Comparison of ENCODE assay signal across 2 cellular contexts in genomic region chr17:35142467-35142796, GRCh38.
TF ChIP-seq lines count a peak whose summit lies in the region.

No MANE protein-coding gene starts in this region.

TF ChIP-seq in A549, 52 proteins besides CTCF, POLR2A, EP300 and RAD21:
- no peak for TF ChIP-seq CEBPB (IDR thresholded peaks at IDR 0.05)
- TF ChIP-seq, protein P1, sequence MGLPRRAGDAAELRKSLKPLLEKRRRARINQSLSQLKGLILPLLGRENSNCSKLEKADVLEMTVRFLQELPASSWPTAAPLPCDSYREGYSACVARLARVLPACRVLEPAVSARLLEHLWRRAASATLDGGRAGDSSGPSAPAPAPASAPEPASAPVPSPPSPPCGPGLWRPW (IDR thresholded peaks at IDR 0.05): no peak
- no peak for TF ChIP-seq HOXB13 (CRISPR knock-in tag; IDR thresholded peaks at IDR 0.05; ENCODE audit: low read depth)
- TF ChIP-seq RFX5 (IDR thresholded peaks at IDR 0.05): no peak
- TF ChIP-seq FOXS1 (CRISPR knock-in tag; IDR thresholded peaks at IDR 0.05): no peak
- TF ChIP-seq SREBF2 (IDR thresholded peaks at IDR 0.05): no peak
- TF ChIP-seq NR3C1 (IDR thresholded peaks at IDR 0.05): no peak
- no peak for TF ChIP-seq HDAC2 (IDR thresholded peaks at IDR 0.05)
- TF ChIP-seq FOSB (CRISPR knock-in tag; IDR thresholded peaks at IDR 0.05): no peak
- TF ChIP-seq, protein P2, sequence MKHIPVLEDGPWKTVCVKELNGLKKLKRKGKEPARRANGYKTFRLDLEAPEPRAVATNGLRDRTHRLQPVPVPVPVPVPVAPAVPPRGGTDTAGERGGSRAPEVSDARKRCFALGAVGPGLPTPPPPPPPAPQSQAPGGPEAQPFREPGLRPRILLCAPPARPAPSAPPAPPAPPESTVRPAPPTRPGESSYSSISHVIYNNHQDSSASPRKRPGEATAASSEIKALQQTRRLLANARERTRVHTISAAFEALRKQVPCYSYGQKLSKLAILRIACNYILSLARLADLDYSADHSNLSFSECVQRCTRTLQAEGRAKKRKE (CRISPR knock-in tag; IDR thresholded peaks at IDR 0.05; ENCODE audit: low read depth): no peak
- TF ChIP-seq E2F6 (IDR thresholded peaks at IDR 0.05; ENCODE audit: borderline replicate concordance, low read depth): no peak

TF ChIP-seq in K562, 482 proteins besides CTCF, POLR2A, EP300 and RAD21:
- TF ChIP-seq, protein P3, sequence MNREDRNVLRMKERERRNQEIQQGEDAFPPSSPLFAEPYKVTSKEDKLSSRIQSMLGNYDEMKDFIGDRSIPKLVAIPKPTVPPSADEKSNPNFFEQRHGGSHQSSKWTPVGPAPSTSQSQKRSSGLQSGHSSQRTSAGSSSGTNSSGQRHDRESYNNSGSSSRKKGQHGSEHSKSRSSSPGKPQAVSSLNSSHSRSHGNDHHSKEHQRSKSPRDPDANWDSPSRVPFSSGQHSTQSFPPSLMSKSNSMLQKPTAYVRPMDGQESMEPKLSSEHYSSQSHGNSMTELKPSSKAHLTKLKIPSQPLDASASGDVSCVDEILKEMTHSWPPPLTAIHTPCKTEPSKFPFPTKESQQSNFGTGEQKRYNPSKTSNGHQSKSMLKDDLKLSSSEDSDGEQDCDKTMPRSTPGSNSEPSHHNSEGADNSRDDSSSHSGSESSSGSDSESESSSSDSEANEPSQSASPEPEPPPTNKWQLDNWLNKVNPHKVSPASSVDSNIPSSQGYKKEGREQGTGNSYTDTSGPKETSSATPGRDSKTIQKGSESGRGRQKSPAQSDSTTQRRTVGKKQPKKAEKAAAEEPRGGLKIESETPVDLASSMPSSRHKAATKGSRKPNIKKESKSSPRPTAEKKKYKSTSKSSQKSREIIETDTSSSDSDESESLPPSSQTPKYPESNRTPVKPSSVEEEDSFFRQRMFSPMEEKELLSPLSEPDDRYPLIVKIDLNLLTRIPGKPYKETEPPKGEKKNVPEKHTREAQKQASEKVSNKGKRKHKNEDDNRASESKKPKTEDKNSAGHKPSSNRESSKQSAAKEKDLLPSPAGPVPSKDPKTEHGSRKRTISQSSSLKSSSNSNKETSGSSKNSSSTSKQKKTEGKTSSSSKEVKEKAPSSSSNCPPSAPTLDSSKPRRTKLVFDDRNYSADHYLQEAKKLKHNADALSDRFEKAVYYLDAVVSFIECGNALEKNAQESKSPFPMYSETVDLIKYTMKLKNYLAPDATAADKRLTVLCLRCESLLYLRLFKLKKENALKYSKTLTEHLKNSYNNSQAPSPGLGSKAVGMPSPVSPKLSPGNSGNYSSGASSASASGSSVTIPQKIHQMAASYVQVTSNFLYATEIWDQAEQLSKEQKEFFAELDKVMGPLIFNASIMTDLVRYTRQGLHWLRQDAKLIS (CRISPR knock-in tag; IDR thresholded peaks at IDR 0.05): no peak
- TF ChIP-seq UBTF (IDR thresholded peaks at IDR 0.05; ENCODE audit: borderline replicate concordance in 1 of 2, low read depth in 2 of 2, low read length in 2 of 2) (no peak), CBFA2T2 (conservative IDR thresholded peaks at IDR 0.05) (no peak), MTA3 (IDR thresholded peaks at IDR 0.05; ENCODE audit: borderline replicate concordance) (0 out of 2 replicates have a peak, but pooled peaks have one; percentile 2), HNRNPLL (IDR thresholded peaks at IDR 0.05; ENCODE audit: low read depth, low read length, poor library complexity, severe bottlenecking) (peak; percentile 5), TBP (optimal IDR thresholded peaks at IDR 0.05; ENCODE audit: low read depth, low read length) (no peak), XRCC4 (IDR thresholded peaks at IDR 0.05; ENCODE audit: extremely low read depth, insufficient read depth, insufficient read length) (no peak), HEY1 (CRISPR knock-in tag; IDR thresholded peaks at IDR 0.05; ENCODE audit: borderline replicate concordance) (no peak), ZNF77 (CRISPR knock-in tag; IDR thresholded peaks at IDR 0.05) (no peak), ATF1 (CRISPR knock-in tag; IDR thresholded peaks at IDR 0.05) (no peak), ATF1 (tag; IDR thresholded peaks at IDR 0.05) (0 out of 2 replicates have a peak, but pooled peaks have one; percentile 0), ZNF324 (CRISPR knock-in tag; IDR thresholded peaks at IDR 0.05) (no peak), NRF1 (conservative IDR thresholded peaks at IDR 0.05 in 1 of 2, IDR thresholded peaks at IDR 0.05 in 1 of 2) (0 out of 4 replicates have a peak, but pooled peaks of 1 of the 2 experiments have one; percentile 18), JUND (IDR thresholded peaks at IDR 0.05; ENCODE audit: borderline replicate concordance, low read depth, low read length) (no peak), JUND (tag; IDR thresholded peaks at IDR 0.05; ENCODE audit: borderline replicate concordance, low read depth, low read length) (no peak), NBN (IDR thresholded peaks at IDR 0.05; ENCODE audit: low read depth) (peak; percentile 6; the same call in 1 of the 2 replicates)
- TF ChIP-seq, protein P4, sequence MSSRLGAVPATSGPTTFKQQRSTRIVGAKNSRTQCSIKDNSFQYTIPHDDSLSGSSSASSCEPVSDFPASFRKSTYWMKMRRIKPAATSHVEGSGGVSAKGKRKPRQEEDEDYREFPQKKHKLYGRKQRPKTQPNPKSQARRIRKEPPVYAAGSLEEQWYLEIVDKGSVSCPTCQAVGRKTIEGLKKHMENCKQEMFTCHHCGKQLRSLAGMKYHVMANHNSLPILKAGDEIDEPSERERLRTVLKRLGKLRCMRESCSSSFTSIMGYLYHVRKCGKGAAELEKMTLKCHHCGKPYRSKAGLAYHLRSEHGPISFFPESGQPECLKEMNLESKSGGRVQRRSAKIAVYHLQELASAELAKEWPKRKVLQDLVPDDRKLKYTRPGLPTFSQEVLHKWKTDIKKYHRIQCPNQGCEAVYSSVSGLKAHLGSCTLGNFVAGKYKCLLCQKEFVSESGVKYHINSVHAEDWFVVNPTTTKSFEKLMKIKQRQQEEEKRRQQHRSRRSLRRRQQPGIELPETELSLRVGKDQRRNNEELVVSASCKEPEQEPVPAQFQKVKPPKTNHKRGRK (tag; IDR thresholded peaks at IDR 0.05): no peak
- TF ChIP-seq, protein P5, sequence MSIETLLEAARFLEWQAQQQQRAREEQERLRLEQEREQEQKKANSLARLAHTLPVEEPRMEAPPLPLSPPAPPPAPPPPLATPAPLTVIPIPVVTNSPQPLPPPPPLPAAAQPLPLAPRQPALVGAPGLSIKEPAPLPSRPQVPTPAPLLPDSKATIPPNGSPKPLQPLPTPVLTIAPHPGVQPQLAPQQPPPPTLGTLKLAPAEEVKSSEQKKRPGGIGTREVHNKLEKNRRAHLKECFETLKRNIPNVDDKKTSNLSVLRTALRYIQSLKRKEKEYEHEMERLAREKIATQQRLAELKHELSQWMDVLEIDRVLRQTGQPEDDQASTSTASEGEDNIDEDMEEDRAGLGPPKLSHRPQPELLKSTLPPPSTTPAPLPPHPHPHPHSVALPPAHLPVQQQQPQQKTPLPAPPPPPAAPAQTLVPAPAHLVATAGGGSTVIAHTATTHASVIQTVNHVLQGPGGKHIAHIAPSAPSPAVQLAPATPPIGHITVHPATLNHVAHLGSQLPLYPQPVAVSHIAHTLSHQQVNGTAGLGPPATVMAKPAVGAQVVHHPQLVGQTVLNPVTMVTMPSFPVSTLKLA (conservative IDR thresholded peaks at IDR 0.05): no peak
- TF ChIP-seq, protein P6, sequence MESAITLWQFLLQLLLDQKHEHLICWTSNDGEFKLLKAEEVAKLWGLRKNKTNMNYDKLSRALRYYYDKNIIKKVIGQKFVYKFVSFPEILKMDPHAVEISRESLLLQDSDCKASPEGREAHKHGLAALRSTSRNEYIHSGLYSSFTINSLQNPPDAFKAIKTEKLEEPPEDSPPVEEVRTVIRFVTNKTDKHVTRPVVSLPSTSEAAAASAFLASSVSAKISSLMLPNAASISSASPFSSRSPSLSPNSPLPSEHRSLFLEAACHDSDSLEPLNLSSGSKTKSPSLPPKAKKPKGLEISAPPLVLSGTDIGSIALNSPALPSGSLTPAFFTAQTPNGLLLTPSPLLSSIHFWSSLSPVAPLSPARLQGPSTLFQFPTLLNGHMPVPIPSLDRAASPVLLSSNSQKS (CRISPR knock-in tag; IDR thresholded peaks at IDR 0.05): no peak
